ENCODE assay signal across 8 cellular contexts in genomic region chr20:31968299-31969126, GRCh38. TPM values are rescaled to one million over a fixed set of nuclear protein-coding genes. Genes with fewer than 3 reads are reported as not detected.
DNase-seq lines count a peak whose midpoint lies in the region; ATAC-seq, FAIRE-seq and TF ChIP-seq lines count a peak whose summit lies in the region.

No MANE protein-coding gene starts in this region.

- H3K4me1 ChIP-seq in iPS-15b (ENCODE audit: control insufficient read depth, insufficient read depth, low read length) = peaks cover 11% of the 10 kb centered on the region
- no peaks in the 10 kb centered on the region for H3K4me1 ChIP-seq in small intestine (ENCODE audit: control insufficient read depth in 2 of 2, insufficient read depth in 1 of 2, low read depth in 1 of 2, low read length in 1 of 2)

- peak overlapping the region; percentile 88 to 94 (median 92) for H3K4me3 Mint-ChIP-seq in brain

- H3K27ac ChIP-seq in VCaP (peak overlapping the region; percentile 84), small intestine (ENCODE audit: low read depth in 1 of 2, low read length in 1 of 2) (no peak overlapping the region)

- no peak for ATAC-seq in GM19035 (IDR thresholded peaks at IDR 0.05; ENCODE audit: unreplicated experiment)

- TF ChIP-seq CTCF in VCaP (conservative IDR thresholded peaks at IDR 0.05) = no peak
- no peak for TF ChIP-seq CTCF in brain (conservative IDR thresholded peaks at IDR 0.05)

- H3K36me3 ChIP-seq in iPS-15b (ENCODE audit: control insufficient read depth, insufficient read depth, low read length) (no peaks in the 10 kb centered on the region), small intestine (ENCODE audit: control insufficient read depth in 2 of 2, insufficient read depth in 2 of 2, low read length in 2 of 2) (no peaks in the 10 kb centered on the region)

- H3K27me3 ChIP-seq in iPS-15b (ENCODE audit: control insufficient read depth, insufficient read depth, low read length) = peaks cover 42% of the 10 kb centered on the region
- H3K27me3 ChIP-seq in small intestine (ENCODE audit: control insufficient read depth in 2 of 2, insufficient read depth in 2 of 2, low read length in 2 of 2) = peaks cover 0 to 10% of the 10 kb centered on the region in 2 donors

- H3K27ac Mint-ChIP-seq in brain = peak overlapping the region in 4 of 5 experiments; percentile 52 to 91 (median 88)

- H3K4me3 ChIP-seq in iPS-15b (ENCODE audit: low read depth, low read length) (peak overlapping the region; percentile 59), small intestine (ENCODE audit: low read depth in 1 of 2, low read length in 2 of 2) (peak overlapping the region in 1 of 2 donors; percentile 41)

- no peak overlapping the region for H3K9ac ChIP-seq in iPS-15b (ENCODE audit: low read depth, low read length)

- DNase-seq in ELR (ENCODE audit: low read depth) (peak; percentile 75), HuH-7 (ENCODE audit: low spot score) (peak; percentile 96), small intestine (peak; percentile 35), NCI-H446 treated with DMSO at 0.1 percent for 48 hours (lab: John Stamatoyannopoulos, UW) (no peak)

- peaks cover 53% of the 10 kb centered on the region for H3K27me3 Mint-ChIP-seq in brain

- no peaks in the 10 kb centered on the region for H3K36me3 Mint-ChIP-seq in brain

- no peaks in the 10 kb centered on the region for H3K9me3 ChIP-seq in iPS-15b (ENCODE audit: control insufficient read depth, insufficient read depth, low read length)
- H3K9me3 ChIP-seq in small intestine (ENCODE audit: control insufficient read depth, low read depth) = no peaks in the 10 kb centered on the region

- FAIRE-seq in small intestine (lab: Jason Lieb, UNC) = no peak

- H3K9me3 Mint-ChIP-seq in brain = peaks cover 0 to 8% (median 0%) of the 10 kb centered on the region in 5 experiments

- 2 to 7% (median 7%) methylated on average over 44 to 56 of the region's 56 CpGs for WGBS in small intestine, 3 donors

- H3K4me1 Mint-ChIP-seq in brain = peaks cover 55% of the 10 kb centered on the region

RNA-seq across cellular contexts. Expression of gene XKR7, which starts 0.6 kb away (rescaled TPM):
- polyA plus RNA-seq in brain (ENCODE audit: insufficient read depth, low read depth, low replicate concordance) (16.0 TPM), small intestine (under 1 TPM in 1 of 3 donors, not detected in 2; 0.21 TPM)

RNA-seq across cellular contexts. Expression of gene PDRG1, which starts 16.7 kb away (rescaled TPM):
- polyA plus RNA-seq in brain (ENCODE audit: insufficient read depth, low read depth, low replicate concordance) (39.6 TPM), small intestine (10 to 100 TPM; 14.6 to 18.3 (median 16.8) TPM)

RNA-seq across cellular contexts. Expression of gene CCM2L, which starts 41.7 kb away (rescaled TPM):
- polyA plus RNA-seq in brain (ENCODE audit: insufficient read depth, low read depth, low replicate concordance) = 6.7 TPM
- polyA plus RNA-seq in small intestine = 1 to 10 TPM in 2 of 3 donors, under 1 TPM in 1; 0.22 to 7.5 (median 1.1) TPM

Comparison
In these comparisons a context has a peak if more than half of its experiments do, and no peak if none do; other contexts are left out.
1. RNA of gene XKR7, which starts 0.6 kb away (polyA plus RNA-seq): 16.0 TPM in brain (single experiment); 0.21 TPM in small intestine; every median in the first group is over 10 times any median in the second.